1 cellular context compared by ENCODE assay signal in the genomic region with DNA sequence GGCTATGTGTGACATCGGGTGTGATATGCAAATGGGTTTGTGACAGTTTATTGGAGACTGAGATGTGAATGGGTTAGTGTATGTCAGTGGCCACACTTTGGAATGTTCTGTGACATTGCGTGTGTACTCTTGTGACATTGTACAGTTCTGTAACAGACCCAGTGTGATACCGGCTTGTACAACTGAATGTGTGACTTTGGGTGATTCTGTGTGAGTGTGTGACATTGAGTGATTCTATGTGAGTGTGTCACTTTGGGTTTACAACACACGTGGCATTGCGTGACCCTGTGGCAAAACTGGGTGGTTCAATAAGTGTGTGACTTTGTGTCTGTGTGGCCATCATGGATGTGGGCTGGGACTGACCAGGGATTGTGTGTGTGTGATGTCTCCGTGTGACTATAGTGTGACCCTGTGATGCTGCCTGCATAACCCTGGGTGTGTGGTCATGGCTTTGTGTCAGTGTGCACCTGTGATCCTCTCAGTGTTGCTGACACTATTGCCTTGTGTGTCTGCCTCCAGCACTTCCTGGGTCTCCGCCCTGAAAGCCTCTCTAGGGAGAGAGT.
TF ChIP-seq lines count a peak whose summit lies in the region.

No MANE protein-coding gene starts in this region.

TF ChIP-seq in K562, 482 proteins besides CTCF, POLR2A, EP300 and RAD21 (continued from another document):
- TF ChIP-seq PTRF (tag; IDR thresholded peaks at IDR 0.05) = no peak
- TF ChIP-seq, protein P1, sequence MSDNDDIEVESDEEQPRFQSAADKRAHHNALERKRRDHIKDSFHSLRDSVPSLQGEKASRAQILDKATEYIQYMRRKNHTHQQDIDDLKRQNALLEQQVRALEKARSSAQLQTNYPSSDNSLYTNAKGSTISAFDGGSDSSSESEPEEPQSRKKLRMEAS (CRISPR knock-in tag; IDR thresholded peaks at IDR 0.05) = peak; percentile 32; the same call in 1 of the 2 replicates
- 0 out of 4 replicates have a peak, but pooled peaks of 1 of the 2 experiments have one; percentile 36 for TF ChIP-seq TEAD1 (CRISPR knock-in tag; IDR thresholded peaks at IDR 0.05)
